12 cellular contexts compared by ENCODE assay signal in the genomic region with DNA sequence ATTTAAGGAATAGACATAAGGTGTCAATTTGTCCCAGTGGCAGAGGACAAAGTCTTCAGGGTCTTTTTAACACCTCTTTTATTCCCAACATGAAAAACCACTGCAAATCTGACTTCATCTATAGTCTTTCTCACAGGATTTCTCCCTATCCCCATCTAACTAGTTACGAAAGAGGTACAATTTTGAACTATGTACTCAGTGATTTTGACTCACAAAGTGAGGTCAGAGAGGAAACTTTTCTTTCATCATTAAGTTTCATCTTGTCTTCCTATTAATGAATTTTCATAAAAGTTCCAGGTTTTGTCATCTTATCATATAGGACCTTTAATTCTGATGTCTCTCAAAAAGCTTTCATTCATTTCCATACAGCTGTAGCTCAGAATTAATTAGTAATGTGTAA.
DNase-seq lines count a peak whose midpoint lies in the region; ATAC-seq and TF ChIP-seq lines count a peak whose summit lies in the region.
"Had no signal": no experiment of that assay in that cellular context is flagged by ENCODE, and none has a peak within 500 bp of the region (broad histone marks: within the 10 kb centered on the region; RNA-seq: fewer than 3 reads in every experiment).

No MANE protein-coding gene starts in this region.

- H3K27me3 ChIP-seq in OCI-LY3 (ENCODE audit: low read depth, low read length) (no peaks in the 10 kb centered on the region), endocrine pancreas (ENCODE audit: control insufficient read depth, insufficient read depth, low read length) (no peaks in the 10 kb centered on the region), osteoblast (ENCODE audit: insufficient read depth, low read length) (no peaks in the 10 kb centered on the region)
- H3K27me3 ChIP-seq: ascending aorta, gastrocnemius medialis, pancreas had no signal

- H3K4me1 ChIP-seq in OCI-LY3 (ENCODE audit: low read length) (peaks cover 36% of the 10 kb centered on the region), endocrine pancreas (ENCODE audit: control insufficient read depth, insufficient read depth, low read length) (peaks cover 37% of the 10 kb centered on the region), osteoblast (ENCODE audit: insufficient read depth, low read length) (peaks cover 10% of the 10 kb centered on the region)

- peaks cover 48% of the 10 kb centered on the region for H3K4me1 Mint-ChIP-seq in activated T-cell treated with anti-CD3 and anti-CD28 coated beads, Interleukin-2, amount 50 U/mL, for 24 hours (ENCODE audit: low read depth)
- peaks cover 33% of the 10 kb centered on the region for H3K4me1 Mint-ChIP-seq in activated T-cell treated with anti-CD3 and anti-CD28 coated beads, Interleukin-2, amount 50 U/mL, for 4 hours (ENCODE audit: low read depth)

- H3K4me3 Mint-ChIP-seq in activated T-cell treated with anti-CD3 and anti-CD28 coated beads, Interleukin-2, amount 50 U/mL, for 24 hours, result no peak overlapping the region
- H3K4me3 Mint-ChIP-seq in activated T-cell treated with anti-CD3 and anti-CD28 coated beads, Interleukin-2, amount 50 U/mL, for 4 hours, result no peak overlapping the region

- H2AFZ ChIP-seq in OCI-LY3 (ENCODE audit: low read depth, low read length), result no peak overlapping the region
- no peak overlapping the region for H2AFZ ChIP-seq in osteoblast (ENCODE audit: low read length)

- H3K9me3 ChIP-seq in OCI-LY3 (ENCODE audit: insufficient read depth, low read length), result no peaks in the 10 kb centered on the region
- no peaks in the 10 kb centered on the region for H3K9me3 ChIP-seq in endocrine pancreas (ENCODE audit: control insufficient read depth, low read length)
- H3K9me3 ChIP-seq in osteoblast (ENCODE audit: low read depth, low read length), result no peaks in the 10 kb centered on the region
- H3K9me3 ChIP-seq: ascending aorta, gastrocnemius medialis, pancreas had no signal

- peak overlapping the region; percentile 63 for H3K27ac ChIP-seq in OCI-LY3 (ENCODE audit: low read length)
- H3K27ac ChIP-seq in osteoblast (ENCODE audit: low read depth, low read length), result peak overlapping the region; percentile 9
- H3K27ac ChIP-seq: ascending aorta, gastrocnemius medialis, pancreas had no signal

- H3K9ac ChIP-seq in OCI-LY3 (ENCODE audit: low read length), result peak overlapping the region; percentile 0; the same call in 1 of the 2 replicates
- H3K9ac ChIP-seq in endocrine pancreas (ENCODE audit: control insufficient read depth, insufficient read depth, low read length), result no peak overlapping the region

- H3K36me3 ChIP-seq in OCI-LY3 (replicated peaks; ENCODE audit: low read depth, low read length), result peaks cover 3% of the 10 kb centered on the region
- H3K36me3 ChIP-seq in endocrine pancreas (ENCODE audit: control insufficient read depth, insufficient read depth, low read length), result no peaks in the 10 kb centered on the region
- H3K36me3 ChIP-seq in osteoblast (ENCODE audit: insufficient read depth, low read length), result no peaks in the 10 kb centered on the region
- H3K36me3 ChIP-seq: gastrocnemius medialis, pancreas had no signal

- TF ChIP-seq CTCF in OCI-LY3 (IDR thresholded peaks at IDR 0.05; ENCODE audit: low read depth, low read length), result no peak
- TF ChIP-seq CTCF in osteoblast (IDR thresholded peaks at IDR 0.05; ENCODE audit: extremely low read depth, low read depth, low read length), result no peak

- H3K27ac Mint-ChIP-seq in activated T-cell treated with anti-CD3 and anti-CD28 coated beads, Interleukin-2, amount 50 U/mL, for 24 hours, result peak overlapping the region; percentile 8

- ATAC-seq in activated T-cell treated with anti-CD3 and anti-CD28 coated beads, Interleukin-2, amount 50 U/mL, for 4 hours, result no peak
- no peak for ATAC-seq in GM18517 (IDR thresholded peaks at IDR 0.05; ENCODE audit: unreplicated experiment)
- ATAC-seq: gastrocnemius medialis had no signal

- H3K36me3 Mint-ChIP-seq in activated T-cell treated with anti-CD3 and anti-CD28 coated beads, Interleukin-2, amount 50 U/mL, for 24 hours (ENCODE audit: low read depth), result peaks cover 17% of the 10 kb centered on the region
- H3K36me3 Mint-ChIP-seq in activated T-cell treated with anti-CD3 and anti-CD28 coated beads, Interleukin-2, amount 50 U/mL, for 4 hours (ENCODE audit: insufficient read depth), result peaks cover 8% of the 10 kb centered on the region

- H3K4me2 ChIP-seq in OCI-LY3 (ENCODE audit: low read length) (peak overlapping the region; percentile 73), osteoblast (ENCODE audit: insufficient read depth, low read length) (no peak overlapping the region)

- peaks cover 84% of the 10 kb centered on the region for H3K79me2 ChIP-seq in OCI-LY3 (ENCODE audit: low read length)
- peaks cover 85% of the 10 kb centered on the region for H3K79me2 ChIP-seq in osteoblast (ENCODE audit: insufficient read depth, low read length)

- DNase-seq in activated T-cell treated with anti-CD3 and anti-CD28 coated beads, Interleukin-2, amount 50 U/mL, for 24 hours, result no peak
- DNase-seq in activated T-cell treated with anti-CD3 and anti-CD28 coated beads, Interleukin-2, amount 50 U/mL, for 4 hours, result no peak
- DNase-seq in osteoblast (ENCODE audit: insufficient read length, low spot score, missing footprints), result peak; percentile 2
- DNase-seq in NCI-H2196 (lab: John Stamatoyannopoulos, UW; ENCODE audit: unreplicated experiment), result no peak
- no peak for DNase-seq in Kasumi-1 (lab: John Stamatoyannopoulos, UW)
- DNase-seq: activated T-cell treated with anti-CD3 and anti-CD28 coated beads, Interleukin-2, amount 50 U/mL, for 48 hours; gastrocnemius medialis; pancreas had no signal

- no peaks in the 10 kb centered on the region for H3K27me3 Mint-ChIP-seq in activated T-cell treated with anti-CD3 and anti-CD28 coated beads, Interleukin-2, amount 50 U/mL, for 24 hours
- no peaks in the 10 kb centered on the region for H3K27me3 Mint-ChIP-seq in activated T-cell treated with anti-CD3 and anti-CD28 coated beads, Interleukin-2, amount 50 U/mL, for 4 hours (ENCODE audit: low read depth)

- H4K20me1 ChIP-seq in OCI-LY3 (ENCODE audit: insufficient read depth, low read length) (peaks cover 58% of the 10 kb centered on the region), osteoblast (ENCODE audit: insufficient read depth, low read length) (peaks cover 24% of the 10 kb centered on the region)

- H3K4me3 ChIP-seq in OCI-LY3 (ENCODE audit: low read length), result peak overlapping the region; percentile 39
- H3K4me3 ChIP-seq in endocrine pancreas (ENCODE audit: control insufficient read depth, insufficient read depth, low read length), result peak overlapping the region; percentile 41
- no peak overlapping the region for H3K4me3 ChIP-seq in osteoblast (ENCODE audit: insufficient read depth, low read length)
- H3K4me3 ChIP-seq: ascending aorta, gastrocnemius medialis, pancreas had no signal

- no peaks in the 10 kb centered on the region for H3K9me3 Mint-ChIP-seq in activated T-cell treated with anti-CD3 and anti-CD28 coated beads, Interleukin-2, amount 50 U/mL, for 24 hours
- H3K9me3 Mint-ChIP-seq in activated T-cell treated with anti-CD3 and anti-CD28 coated beads, Interleukin-2, amount 50 U/mL, for 4 hours, result no peaks in the 10 kb centered on the region
